In the genomic region with DNA sequence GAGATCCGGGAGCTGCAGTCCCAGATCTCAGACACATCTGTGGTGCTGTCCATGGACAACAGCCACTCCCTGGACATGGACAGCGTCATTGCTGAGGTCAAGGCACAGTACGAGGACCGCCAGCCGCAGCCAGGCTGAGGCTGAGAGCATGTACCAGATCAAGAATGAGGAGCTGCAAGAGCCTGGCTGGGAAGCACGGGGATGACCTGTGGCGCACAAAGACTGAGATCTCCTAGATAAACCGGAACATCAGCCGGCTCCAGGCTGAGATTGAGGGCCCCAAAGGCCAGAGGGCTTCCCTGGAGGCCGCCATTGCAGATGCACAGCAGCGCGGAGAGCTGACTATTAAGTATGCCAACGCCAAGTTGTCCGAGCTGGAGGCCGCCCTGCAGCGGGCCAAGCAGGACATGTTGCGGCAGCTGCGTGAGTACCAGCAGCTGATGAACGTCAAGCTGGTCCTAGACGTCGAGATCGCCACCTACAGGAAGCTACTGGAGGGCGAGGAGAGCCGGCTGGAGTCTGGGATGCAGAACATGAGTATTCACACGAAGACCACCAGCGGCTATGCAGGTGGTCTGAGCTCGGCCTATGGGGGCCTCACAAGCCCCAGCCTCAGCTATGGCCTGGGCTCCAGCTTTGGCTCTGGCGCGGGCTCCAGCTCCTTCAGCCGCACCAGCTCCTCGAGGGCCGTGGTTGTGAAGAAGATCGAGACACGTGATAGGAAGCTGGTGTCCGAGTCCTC, we compare ENCODE assay signal across 8 cellular contexts. TPM values are rescaled to one million over a fixed set of nuclear protein-coding genes. Genes with fewer than 3 reads are reported as not detected.
DNase-seq lines count a peak whose midpoint lies in the region; ATAC-seq and TF ChIP-seq lines count a peak whose summit lies in the region.

No MANE protein-coding gene starts in this region.

- H3K9me3 Mint-ChIP-seq in T-cell: no peaks in the 10 kb centered on the region
- no peaks in the 10 kb centered on the region for H3K9me3 Mint-ChIP-seq in dendritic cell treated with granulocyte-macrophage colony-stimulating factor and Interleukin-4, amounts not matched to agents 40 ng/mL and 50 ng/mL, for 4 days
- no peaks in the 10 kb centered on the region for H3K9me3 Mint-ChIP-seq in stimulated activated naive CD8-positive, alpha-beta T cell treated with anti-CD3 and anti-CD28 coated beads, Interleukin-15, amount 100 ng/mL, for 72 hours

- TF ChIP-seq RAD21 in liver (IDR thresholded peaks at IDR 0.05): peak; percentile 78 to 84

- H3F3A ChIP-seq in Loucy (ENCODE audit: low read depth): no peaks in the 10 kb centered on the region

- H3K4me1 ChIP-seq in Loucy (ENCODE audit: insufficient read depth, low read length, poor library complexity, severe bottlenecking): no peaks in the 10 kb centered on the region
- H3K4me1 ChIP-seq in liver (ENCODE audit: control insufficient read depth in 4 of 4, insufficient read depth in 4 of 4, low read length in 3 of 4): peaks cover 0 to 8% (median 2%) of the 10 kb centered on the region in 4 donors

- H3K4me3 ChIP-seq in Loucy (ENCODE audit: low read length, poor library complexity, severe bottlenecking) (no peak overlapping the region), liver (ENCODE audit: low read depth in 1 of 3, low read length in 3 of 3) (no peak overlapping the region)

- peak; percentile 75 for DNase-seq in EH (ENCODE audit: low read depth)
- peak in 18 of 34 experiments; percentile 8 to 39 (median 16) for DNase-seq in T-cell
- DNase-seq in stimulated activated naive CD8-positive, alpha-beta T cell treated with anti-CD3 and anti-CD28 coated beads, Interleukin-15, amount 100 ng/mL, for 72 hours: peak; percentile 33 to 51

- H3K4me2 ChIP-seq in Loucy (ENCODE audit: low read depth, low read length, poor library complexity, severe bottlenecking): no peak overlapping the region

- H3K9me3 ChIP-seq in Loucy (ENCODE audit: insufficient read depth, low read depth, low read length): no peaks in the 10 kb centered on the region
- no peaks in the 10 kb centered on the region for H3K9me3 ChIP-seq in liver (ENCODE audit: control insufficient read depth in 4 of 4, low read length in 3 of 4)

- no peak overlapping the region for H2AFZ ChIP-seq in Loucy (ENCODE audit: low read length)

- no peaks in the 10 kb centered on the region for H4K20me1 ChIP-seq in Loucy (ENCODE audit: insufficient read depth, low read length, poor library complexity, severe bottlenecking)

- CTCF ChIA-PET in T-cell (lab: Charles Lee): interaction anchor here (0.6 to 1.3 kb wide), 8 partner anchors 12 to 389 kb away, joined by 3 to 11 read pairs (median 3); no protein-coding TSS in a partner anchor

- H3K27me3 Mint-ChIP-seq in T-cell: peaks cover 31 to 40% of the 10 kb centered on the region in 2 donors
- H3K27me3 Mint-ChIP-seq in dendritic cell treated with granulocyte-macrophage colony-stimulating factor and Interleukin-4, amounts not matched to agents 40 ng/mL and 50 ng/mL, for 4 days: peaks cover 20% of the 10 kb centered on the region
- H3K27me3 Mint-ChIP-seq in stimulated activated naive CD8-positive, alpha-beta T cell treated with anti-CD3 and anti-CD28 coated beads, Interleukin-15, amount 100 ng/mL, for 72 hours: peaks cover 30% of the 10 kb centered on the region

- H3K27ac ChIP-seq in liver (ENCODE audit: low read depth in 1 of 2, low read length in 2 of 2): no peak overlapping the region

- H3K9ac ChIP-seq in Loucy (ENCODE audit: low read depth, low read length, poor library complexity, severe bottlenecking) (no peak overlapping the region), liver (ENCODE audit: low read depth in 1 of 2, low read length in 2 of 2) (no peak overlapping the region)

- intact Hi-C loops in dendritic cell treated with granulocyte-macrophage colony-stimulating factor and Interleukin-4, amounts not matched to agents 40 ng/mL and 50 ng/mL, for 4 days (cut with micrococcal nuclease): loop anchor here (10.0 kb wide), 2 partner anchors 69 to 109 kb away; no protein-coding TSS in a partner anchor

- H3K79me2 ChIP-seq in Loucy (ENCODE audit: insufficient read depth, low read length): no peaks in the 10 kb centered on the region

- H3K36me3 ChIP-seq in Loucy (ENCODE audit: insufficient read depth, low read length) (no peaks in the 10 kb centered on the region), liver (ENCODE audit: control insufficient read depth in 4 of 4, insufficient read depth in 3 of 4, low read depth in 1 of 4, low read length in 3 of 4) (no peaks in the 10 kb centered on the region)

- H3K4me3 Mint-ChIP-seq in T-cell: peak overlapping the region in 1 of 3 donors; percentile 15
- H3K4me3 Mint-ChIP-seq in dendritic cell treated with granulocyte-macrophage colony-stimulating factor and Interleukin-4, amounts not matched to agents 40 ng/mL and 50 ng/mL, for 4 days: peak overlapping the region; percentile 39
- H3K4me3 Mint-ChIP-seq in stimulated activated naive CD8-positive, alpha-beta T cell treated with anti-CD3 and anti-CD28 coated beads, Interleukin-15, amount 100 ng/mL, for 72 hours: peak overlapping the region in 1 of 2 donors; percentile 14

- H3K27ac Mint-ChIP-seq in T-cell: no peak overlapping the region
- no peak overlapping the region for H3K27ac Mint-ChIP-seq in dendritic cell treated with granulocyte-macrophage colony-stimulating factor and Interleukin-4, amounts not matched to agents 40 ng/mL and 50 ng/mL, for 4 days
- H3K27ac Mint-ChIP-seq in stimulated activated naive CD8-positive, alpha-beta T cell treated with anti-CD3 and anti-CD28 coated beads, Interleukin-15, amount 100 ng/mL, for 72 hours: no peak overlapping the region

- H3K4me1 Mint-ChIP-seq in T-cell: peaks cover 1 to 10% (median 5%) of the 10 kb centered on the region in 3 donors
- H3K4me1 Mint-ChIP-seq in dendritic cell treated with granulocyte-macrophage colony-stimulating factor and Interleukin-4, amounts not matched to agents 40 ng/mL and 50 ng/mL, for 4 days (ENCODE audit: low read depth): peaks cover 14% of the 10 kb centered on the region
- peaks cover 8% of the 10 kb centered on the region for H3K4me1 Mint-ChIP-seq in stimulated activated naive CD8-positive, alpha-beta T cell treated with anti-CD3 and anti-CD28 coated beads, Interleukin-15, amount 100 ng/mL, for 72 hours

- H3K36me3 Mint-ChIP-seq in T-cell: no peaks in the 10 kb centered on the region
- no peaks in the 10 kb centered on the region for H3K36me3 Mint-ChIP-seq in dendritic cell treated with granulocyte-macrophage colony-stimulating factor and Interleukin-4, amounts not matched to agents 40 ng/mL and 50 ng/mL, for 4 days (ENCODE audit: low read depth)

- no peaks in the 10 kb centered on the region for H3K9me2 ChIP-seq in Loucy (replicated peaks; ENCODE audit: low read depth, low read length)

- POLR2A ChIA-PET in T-cell (lab: Charles Lee): no interaction called here

- ATAC-seq in T-cell (replicated peaks in 1 of 4): peak in 1 of 4 experiments; percentile 17
- ATAC-seq in stimulated activated naive CD8-positive, alpha-beta T cell treated with anti-CD3 and anti-CD28 coated beads, Interleukin-15, amount 100 ng/mL, for 72 hours: no peak
- no peak for ATAC-seq in GM18517 (IDR thresholded peaks at IDR 0.05; ENCODE audit: unreplicated experiment)
- ATAC-seq in HG03097 (IDR thresholded peaks at IDR 0.05; ENCODE audit: low FRiP score, unreplicated experiment): no peak

- peak; percentile 59 for TF ChIP-seq CTCF in Loucy (conservative IDR thresholded peaks at IDR 0.05; ENCODE audit: low read length)
- TF ChIP-seq CTCF in liver (IDR thresholded peaks at IDR 0.05; ENCODE audit: low read depth, low read length, missing input control): peak; percentile 49

- H3K27me3 ChIP-seq in Loucy (ENCODE audit: insufficient read depth, low read length, poor library complexity, severe bottlenecking) (no peaks in the 10 kb centered on the region), liver (ENCODE audit: control insufficient read depth in 4 of 4, insufficient read depth in 4 of 4, low read length in 3 of 4) (no peaks in the 10 kb centered on the region)

- 22% methylated on average over 35 of the region's 35 CpGs for WGBS in liver

TF ChIP-seq in liver, 16 proteins besides CTCF, POLR2A, EP300 and RAD21 (continues in another document):
- TF ChIP-seq, protein P1, sequence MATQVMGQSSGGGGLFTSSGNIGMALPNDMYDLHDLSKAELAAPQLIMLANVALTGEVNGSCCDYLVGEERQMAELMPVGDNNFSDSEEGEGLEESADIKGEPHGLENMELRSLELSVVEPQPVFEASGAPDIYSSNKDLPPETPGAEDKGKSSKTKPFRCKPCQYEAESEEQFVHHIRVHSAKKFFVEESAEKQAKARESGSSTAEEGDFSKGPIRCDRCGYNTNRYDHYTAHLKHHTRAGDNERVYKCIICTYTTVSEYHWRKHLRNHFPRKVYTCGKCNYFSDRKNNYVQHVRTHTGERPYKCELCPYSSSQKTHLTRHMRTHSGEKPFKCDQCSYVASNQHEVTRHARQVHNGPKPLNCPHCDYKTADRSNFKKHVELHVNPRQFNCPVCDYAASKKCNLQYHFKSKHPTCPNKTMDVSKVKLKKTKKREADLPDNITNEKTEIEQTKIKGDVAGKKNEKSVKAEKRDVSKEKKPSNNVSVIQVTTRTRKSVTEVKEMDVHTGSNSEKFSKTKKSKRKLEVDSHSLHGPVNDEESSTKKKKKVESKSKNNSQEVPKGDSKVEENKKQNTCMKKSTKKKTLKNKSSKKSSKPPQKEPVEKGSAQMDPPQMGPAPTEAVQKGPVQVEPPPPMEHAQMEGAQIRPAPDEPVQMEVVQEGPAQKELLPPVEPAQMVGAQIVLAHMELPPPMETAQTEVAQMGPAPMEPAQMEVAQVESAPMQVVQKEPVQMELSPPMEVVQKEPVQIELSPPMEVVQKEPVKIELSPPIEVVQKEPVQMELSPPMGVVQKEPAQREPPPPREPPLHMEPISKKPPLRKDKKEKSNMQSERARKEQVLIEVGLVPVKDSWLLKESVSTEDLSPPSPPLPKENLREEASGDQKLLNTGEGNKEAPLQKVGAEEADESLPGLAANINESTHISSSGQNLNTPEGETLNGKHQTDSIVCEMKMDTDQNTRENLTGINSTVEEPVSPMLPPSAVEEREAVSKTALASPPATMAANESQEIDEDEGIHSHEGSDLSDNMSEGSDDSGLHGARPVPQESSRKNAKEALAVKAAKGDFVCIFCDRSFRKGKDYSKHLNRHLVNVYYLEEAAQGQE (IDR thresholded peaks at IDR 0.05): no peak
- TF ChIP-seq TAF1 (conservative IDR thresholded peaks at IDR 0.05): no peak
- TF ChIP-seq HNF4A (conservative IDR thresholded peaks at IDR 0.05): no peak
- TF ChIP-seq FOXA1 (IDR thresholded peaks at IDR 0.05): no peak
- TF ChIP-seq JUND (IDR thresholded peaks at IDR 0.05): no peak
- no peak for TF ChIP-seq FOXA2 (IDR thresholded peaks at IDR 0.05)
- TF ChIP-seq, protein P2, sequence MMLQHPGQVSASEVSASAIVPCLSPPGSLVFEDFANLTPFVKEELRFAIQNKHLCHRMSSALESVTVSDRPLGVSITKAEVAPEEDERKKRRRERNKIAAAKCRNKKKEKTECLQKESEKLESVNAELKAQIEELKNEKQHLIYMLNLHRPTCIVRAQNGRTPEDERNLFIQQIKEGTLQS (IDR thresholded peaks at IDR 0.05): no peak
- TF ChIP-seq NR2F2 (IDR thresholded peaks at IDR 0.05): no peak

RNA-seq across cellular contexts. Expression of a gene that starts 25.5 kb away (rescaled TPM):
- total RNA-seq in T-cell (not detected), liver (not detected)
- not detected for polyA plus RNA-seq in liver

RNA-seq across cellular contexts. Expression of a gene that starts 28.6 kb away (rescaled TPM):
- total RNA-seq in T-cell (10 to 100 TPM; 20.7 to 34.6 (median 34.1) TPM), liver (10 to 100 TPM; 10.6 to 23.7 TPM)
- polyA plus RNA-seq in liver: 1 to 10 TPM; 5.8 to 8.9 TPM

Comparison
In these comparisons a context has a peak if more than half of its experiments do, and no peak if none do; other contexts are left out.
1. DNase-seq: peak in every context shown above with its lines; median percentile 75 in EH; 42 in stimulated activated naive CD8-positive, alpha-beta T cell treated with anti-CD3 and anti-CD28 coated beads, Interleukin-15, amount 100 ng/mL, for 72 hours; 16 in T-cell.